Comparison of ENCODE assay signal across 9 cellular contexts in the genomic region with DNA sequence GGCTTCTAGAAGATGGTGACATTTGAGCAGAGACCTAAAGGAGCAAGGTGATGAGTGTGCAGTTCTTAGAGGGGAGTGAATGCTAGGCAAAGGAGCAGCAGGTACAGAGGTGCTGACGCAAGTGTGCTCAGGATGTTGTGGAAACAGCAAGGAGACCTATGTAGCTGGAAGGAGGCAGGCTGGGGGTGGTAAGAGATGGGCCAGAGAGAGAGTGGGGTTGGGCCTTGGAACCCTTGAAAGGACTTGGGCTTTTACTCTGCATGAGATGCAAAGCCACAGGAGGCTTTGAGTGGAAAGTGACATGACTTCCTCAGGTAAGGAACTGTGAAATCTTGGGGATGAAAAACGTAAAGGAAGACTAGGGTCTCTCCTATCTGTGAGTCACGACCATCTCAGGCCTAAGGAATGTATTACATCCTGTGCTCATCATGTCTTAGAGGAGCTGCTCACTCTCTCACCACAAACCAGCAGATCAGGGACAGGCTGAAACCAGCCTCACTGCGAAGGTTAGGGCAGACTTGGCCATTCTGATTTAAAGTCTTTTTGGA.
DNase-seq lines count a peak whose midpoint lies in the region; FAIRE-seq and TF ChIP-seq lines count a peak whose summit lies in the region.
"Had no signal": no experiment of that assay in that cellular context is flagged by ENCODE, and none has a peak within 500 bp of the region (broad histone marks: within the 10 kb centered on the region; RNA-seq: fewer than 3 reads in every experiment).

No MANE protein-coding gene starts in this region.

- H3K23ac ChIP-seq in trophoblast cell (ENCODE audit: low read length) = peak overlapping the region; percentile 2

- H2AFZ ChIP-seq in MM.1S (ENCODE audit: low read length) = peak overlapping the region; percentile 44
- H2AFZ ChIP-seq in trophoblast cell (ENCODE audit: insufficient read depth, low read length, poor library complexity) = no peak overlapping the region

- H3K27ac ChIP-seq in MM.1S (ENCODE audit: low read length) (peak overlapping the region; percentile 79), brain microvascular endothelial cell (peak overlapping the region; percentile 99), trophoblast cell (ENCODE audit: low read depth, low read length) (peak overlapping the region; percentile 70), small intestine (ENCODE audit: low read depth in 1 of 2, low read length in 1 of 2) (peak overlapping the region in 1 of 2 donors; percentile 52)
- H3K27ac ChIP-seq: neutrophil had no signal

- H3K4ac ChIP-seq in trophoblast cell (ENCODE audit: low read depth, low read length) = no peak overlapping the region

- no peaks in the 10 kb centered on the region for H3K27me3 ChIP-seq in MM.1S (replicated peaks; ENCODE audit: insufficient read depth, low read length)
- no peaks in the 10 kb centered on the region for H3K27me3 ChIP-seq in brain microvascular endothelial cell (replicated peaks)
- H3K27me3 ChIP-seq in trophoblast cell (ENCODE audit: insufficient read depth, low read length) = no peaks in the 10 kb centered on the region
- H3K27me3 ChIP-seq in small intestine (ENCODE audit: control insufficient read depth in 2 of 2, insufficient read depth in 2 of 2, low read length in 2 of 2) = no peaks in the 10 kb centered on the region
- H3K27me3 ChIP-seq: neutrophil had no signal

- peak overlapping the region; percentile 50; the same call in 1 of the 2 replicates for H3K9ac ChIP-seq in MM.1S (ENCODE audit: low read length)
- H3K9ac ChIP-seq in trophoblast cell (ENCODE audit: low read length) = peak overlapping the region; percentile 64

- peak overlapping the region; percentile 50 for H2BK120ac ChIP-seq in trophoblast cell (ENCODE audit: insufficient read depth, low read length, poor library complexity)

- H3K4me3 ChIP-seq in MM.1S (ENCODE audit: low read length) = no peak overlapping the region
- no peak overlapping the region for H3K4me3 ChIP-seq in brain microvascular endothelial cell (ENCODE audit: low read depth, low read length)
- no peak overlapping the region for H3K4me3 ChIP-seq in trophoblast cell (ENCODE audit: low read depth, low read length)
- no peak overlapping the region for H3K4me3 ChIP-seq in small intestine (ENCODE audit: low read depth in 1 of 2, low read length in 2 of 2)

- H3K79me2 ChIP-seq in MM.1S (ENCODE audit: low read length) = no peaks in the 10 kb centered on the region
- peaks cover 3% of the 10 kb centered on the region for H3K79me2 ChIP-seq in trophoblast cell (ENCODE audit: control insufficient read depth, insufficient read depth, low read length, poor library complexity)

- H3K36me3 ChIP-seq in MM.1S (replicated peaks; ENCODE audit: insufficient read depth, low read length) (no peaks in the 10 kb centered on the region), brain microvascular endothelial cell (replicated peaks) (peaks cover 45% of the 10 kb centered on the region), trophoblast cell (ENCODE audit: control insufficient read depth in 1 of 2, insufficient read depth in 2 of 2, low read length in 2 of 2) (peaks cover 3 to 8% of the 10 kb centered on the region in 2 experiments), small intestine (ENCODE audit: control insufficient read depth in 2 of 2, insufficient read depth in 2 of 2, low read length in 2 of 2) (no peaks in the 10 kb centered on the region)
- H3K36me3 ChIP-seq: neutrophil had no signal

- no peak overlapping the region for H4K8ac ChIP-seq in trophoblast cell (ENCODE audit: low read depth, low read length)

- no peak for FAIRE-seq in small intestine (lab: Jason Lieb, UNC)

- H3K4me1 ChIP-seq in MM.1S (ENCODE audit: low read length) = peaks cover 43% of the 10 kb centered on the region
- H3K4me1 ChIP-seq in trophoblast cell (ENCODE audit: control insufficient read depth in 1 of 2, insufficient read depth in 2 of 2, low read length in 2 of 2) = peaks cover 4 to 6% of the 10 kb centered on the region in 2 experiments
- H3K4me1 ChIP-seq in small intestine (ENCODE audit: control insufficient read depth in 2 of 2, insufficient read depth in 1 of 2, low read depth in 1 of 2, low read length in 1 of 2) = peaks cover 3 to 5% of the 10 kb centered on the region in 2 donors

- no peak overlapping the region for H2AK5ac ChIP-seq in trophoblast cell (ENCODE audit: low read length)

- WGBS in trophoblast cell (ENCODE audit: extremely low coverage, insufficient coverage, insufficient read length) = no CpG with 5 or more reads among the region's 4 CpGs
- WGBS in small intestine, 3 donors = 30 to 75% (median 34%) methylated on average over 4 of the region's 4 CpGs

- H3K4me2 ChIP-seq in MM.1S (ENCODE audit: low read depth, low read length) = peak overlapping the region; percentile 5; the same call in 1 of the 2 replicates
- H3K4me2 ChIP-seq in trophoblast cell (ENCODE audit: low read length) = no peak overlapping the region

- DNase-seq in GM04504 (ENCODE audit: low read depth) (peak; percentile 76), MM.1S (peak; percentile 60), brain microvascular endothelial cell (peak; percentile 93), trophoblast cell (peak; percentile 49 to 69), NCI-H146 (lab: John Stamatoyannopoulos, UW) (no peak), small intestine (no peak), cerebellar nuclear complex (lab: John Stamatoyannopoulos, UW) (no peak), SHP77 treated with DMSO at 0.1 percent for 48 hours (lab: John Stamatoyannopoulos, UW) (no peak)

- H4K91ac ChIP-seq in trophoblast cell (ENCODE audit: low read depth, low read length) = peak overlapping the region; percentile 40

- H3K79me1 ChIP-seq in trophoblast cell (ENCODE audit: low read length) = peaks cover 24% of the 10 kb centered on the region

- H4K20me1 ChIP-seq in MM.1S (ENCODE audit: insufficient read depth, low read length) = no peaks in the 10 kb centered on the region

- TF ChIP-seq CTCF in MM.1S (IDR thresholded peaks at IDR 0.05; ENCODE audit: low read length) = no peak
- no peak for TF ChIP-seq CTCF in brain microvascular endothelial cell (IDR thresholded peaks at IDR 0.05; ENCODE audit: low read depth, low read length, missing control alignments)

- H4K12ac ChIP-seq in trophoblast cell (ENCODE audit: low read depth, low read length) = no peak overlapping the region

- H3K9me2 ChIP-seq in MM.1S (replicated peaks; ENCODE audit: insufficient read depth, low read length) = no peaks in the 10 kb centered on the region

- peak overlapping the region; percentile 3 for H3K14ac ChIP-seq in trophoblast cell (ENCODE audit: low read length)

- in situ Hi-C loops in brain microvascular endothelial cell (cut with HindIII; ENCODE audit: low pct_ligation_motif_present, low sequenced_read_pairs) = no loop called here

- H3K18ac ChIP-seq in trophoblast cell (ENCODE audit: low read length) = peak overlapping the region; percentile 10

- peak overlapping the region; percentile 19 for H2BK5ac ChIP-seq in trophoblast cell (ENCODE audit: low read depth, low read length, poor library complexity)

- peak overlapping the region; percentile 9 for H2BK12ac ChIP-seq in trophoblast cell (ENCODE audit: low read length)

- H3K9me3 ChIP-seq in MM.1S (replicated peaks; ENCODE audit: insufficient read depth, low read length) (no peaks in the 10 kb centered on the region), trophoblast cell (ENCODE audit: insufficient read depth, low read depth, low read length) (peaks cover 1% of the 10 kb centered on the region), small intestine (ENCODE audit: control insufficient read depth, low read depth) (no peaks in the 10 kb centered on the region)
- H3K9me3 ChIP-seq: neutrophil had no signal

- H3F3A ChIP-seq in MM.1S (ENCODE audit: insufficient read depth, low read length) = peaks cover 36% of the 10 kb centered on the region

Comparison
In these comparisons a context has a peak if more than half of its experiments do, and no peak if none do; other contexts are left out.
1. DNase-seq: peak in GM04504 (single experiment), MM.1S (single experiment), brain microvascular endothelial cell (single experiment) and trophoblast cell (2 of 2); none in NCI-H146 (single experiment), small intestine (single experiment), cerebellar nuclear complex (0 of 2) and SHP77 treated with DMSO at 0.1 percent for 48 hours (single experiment).